Comparison of ENCODE assay signal across 30 cellular contexts in genomic region chr13:65854431-65854830, GRCh38.
"Had no signal": no experiment of that assay in that cellular context is flagged by ENCODE, and none has a peak within 500 bp of the region (broad histone marks: within the 10 kb centered on the region; RNA-seq: fewer than 3 reads in every experiment).

No MANE protein-coding gene starts in this region.

- H3K27ac ChIP-seq: left lung, lower lobe of right lung, neural progenitor cell, neutrophil, ovary, right atrium auricular region, skin epidermis, stomach, testis, thyroid gland, transverse colon, upper lobe of left lung, vagina had no signal

- ATAC-seq: left colon; left lung; lower lobe of right lung; natural killer cell; sciatic nerve; stimulated activated naive B cell treated with anti-CD40 and anti-IgM and Interleukin-4, amounts not matched to agents 10 μg/mL and 1 μg/mL and 100 μg/mL, for 72 hours; stimulated activated naive CD8-positive, alpha-beta T cell treated with anti-CD3 and anti-CD28 coated beads, Interleukin-15, Interleukin-2, amounts not matched to agents 100 U/mL and 50 U/mL, for 24 hours had no signal

- H3K9me3 ChIP-seq: left lung, lower lobe of right lung, neutrophil, ovary, right atrium auricular region, stomach, testis, thyroid gland, transverse colon, upper lobe of left lung, vagina had no signal

- H3K4me3 ChIP-seq: left lung, lower lobe of right lung, neural progenitor cell, ovary, right atrium auricular region, skin epidermis, stomach, testis, thyroid gland, transverse colon, upper lobe of left lung, vagina had no signal

- H2AFZ ChIP-seq: neural progenitor cell had no signal

- H3K4me2 ChIP-seq: neural progenitor cell had no signal

- H3K9ac ChIP-seq: neural progenitor cell had no signal

- H3K27me3 ChIP-seq: left lung, neural progenitor cell, neutrophil, ovary, right atrium auricular region, stomach, testis, thyroid gland, transverse colon, upper lobe of left lung, vagina had no signal

- DNase-seq: hypothalamus; immature natural killer cell; kidney; left colon; left lung; lower lobe of right lung; mammary epithelial cell; mesenchymal stem cell; naive B cell; natural killer cell; nephron progenitor cell; occipital lobe; ovary; stimulated activated CD4-positive, alpha-beta T cell treated with anti-CD3 and anti-CD28 coated beads, Interleukin-12 subunit alpha, Interleukin-12 subunit beta, amount 100 ng/mL, for 4 hours; stimulated activated CD4-positive, alpha-beta T cell treated with anti-CD3 and anti-CD28 coated beads, Interleukin-15, amount 100 ng/mL, for 24 hours; stimulated activated CD4-positive, alpha-beta T cell treated with anti-CD3 and anti-CD28 coated beads, Interleukin-2, amount 100 ng/mL, for 24 hours; stimulated activated CD4-positive, alpha-beta T cell treated with anti-CD3 and anti-CD28 coated beads, Interleukin-4, amount 100 ng/mL, for 1 hour; stimulated activated naive B cell treated with anti-CD40 and anti-IgM and Interleukin-4, amounts not matched to agents 10 μg/mL and 1 μg/mL and 100 μg/mL, for 72 hours; stimulated activated naive CD8-positive, alpha-beta T cell treated with anti-CD3 and anti-CD28 coated beads, Interleukin-15, Interleukin-2, amounts not matched to agents 100 U/mL and 50 U/mL, for 24 hours; stomach; testis; thyroid gland; transverse colon; upper lobe of left lung had no signal

- H3K4me1 ChIP-seq: left lung, lower lobe of right lung, neural progenitor cell, right atrium auricular region, stomach, testis, thyroid gland, transverse colon, upper lobe of left lung, vagina had no signal

- H3K36me3 ChIP-seq: left lung, lower lobe of right lung, neural progenitor cell, neutrophil, ovary, right atrium auricular region, stomach, thyroid gland, transverse colon, upper lobe of left lung, vagina had no signal
